ENCODE assay signal across 2 cellular contexts in the genomic region with DNA sequence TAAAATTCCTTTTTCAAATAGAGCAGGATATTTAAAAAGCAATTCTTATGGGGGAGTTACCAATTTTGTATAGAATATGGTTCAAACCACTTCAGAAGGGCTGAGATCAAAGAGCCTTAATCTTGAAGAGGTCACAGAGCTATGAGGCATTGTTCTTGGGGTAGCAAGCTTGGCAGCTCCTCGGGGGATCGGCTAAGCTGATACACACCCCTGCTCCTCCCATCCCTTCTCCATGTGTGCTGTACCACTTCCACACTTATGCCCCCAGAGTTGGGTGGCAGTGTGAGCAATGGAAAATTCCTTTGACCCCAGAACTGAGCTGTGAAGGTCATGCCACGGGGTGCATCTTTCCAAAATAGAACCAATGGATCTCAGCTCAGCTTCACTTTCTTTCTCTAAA.
TF ChIP-seq lines count a peak whose summit lies in the region.

No MANE protein-coding gene starts in this region.

TF ChIP-seq in SK-N-SH treated with all-trans-retinoic acid at 6 μM for 48 hours, 23 proteins besides CTCF, POLR2A, EP300 and RAD21:
- TF ChIP-seq ZNF8 (CRISPR knock-in tag; IDR thresholded peaks at IDR 0.05) = no peak
- no peak for TF ChIP-seq SNAI2 (CRISPR knock-in tag; IDR thresholded peaks at IDR 0.05)
- no peak for TF ChIP-seq ESRRG (CRISPR knock-in tag; IDR thresholded peaks at IDR 0.05)
- no peak for TF ChIP-seq GLIS3 (CRISPR knock-in tag; IDR thresholded peaks at IDR 0.05)
- TF ChIP-seq CSDC2 (CRISPR knock-in tag; IDR thresholded peaks at IDR 0.05) = no peak
- TF ChIP-seq, protein P1, sequence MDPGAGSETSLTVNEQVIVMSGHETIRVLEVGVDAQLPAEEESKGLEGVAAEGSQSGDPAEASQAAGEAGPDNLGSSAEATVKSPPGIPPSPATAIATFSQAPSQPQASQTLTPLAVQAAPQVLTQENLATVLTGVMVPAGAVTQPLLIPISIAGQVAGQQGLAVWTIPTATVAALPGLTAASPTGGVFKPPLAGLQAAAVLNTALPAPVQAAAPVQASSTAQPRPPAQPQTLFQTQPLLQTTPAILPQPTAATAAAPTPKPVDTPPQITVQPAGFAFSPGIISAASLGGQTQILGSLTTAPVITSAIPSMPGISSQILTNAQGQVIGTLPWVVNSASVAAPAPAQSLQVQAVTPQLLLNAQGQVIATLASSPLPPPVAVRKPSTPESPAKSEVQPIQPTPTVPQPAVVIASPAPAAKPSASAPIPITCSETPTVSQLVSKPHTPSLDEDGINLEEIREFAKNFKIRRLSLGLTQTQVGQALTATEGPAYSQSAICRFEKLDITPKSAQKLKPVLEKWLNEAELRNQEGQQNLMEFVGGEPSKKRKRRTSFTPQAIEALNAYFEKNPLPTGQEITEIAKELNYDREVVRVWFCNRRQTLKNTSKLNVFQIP (CRISPR knock-in tag; IDR thresholded peaks at IDR 0.05; ENCODE audit: borderline replicate concordance, low read depth) = no peak

TF ChIP-seq in HepG2, 621 proteins besides CTCF, POLR2A, EP300 and RAD21:
- TF ChIP-seq JUND (CRISPR knock-in tag; IDR thresholded peaks at IDR 0.05) (no peak), ZNF34 (CRISPR knock-in tag; IDR thresholded peaks at IDR 0.05; ENCODE audit: borderline replicate concordance) (no peak), GTF3A (CRISPR knock-in tag; conservative IDR thresholded peaks at IDR 0.05) (no peak), ZNF768 (CRISPR knock-in tag; IDR thresholded peaks at IDR 0.05) (no peak), HNF4G (IDR thresholded peaks at IDR 0.05; ENCODE audit: borderline replicate concordance, low read depth, low read length) (no peak), HNF4G (CRISPR knock-in tag; IDR thresholded peaks at IDR 0.05; ENCODE audit: borderline replicate concordance, low read depth) (no peak), RCOR2 (CRISPR knock-in tag; IDR thresholded peaks at IDR 0.05) (no peak), SMARCE1 (IDR thresholded peaks at IDR 0.05; ENCODE audit: borderline replicate concordance) (no peak), ZNF124 (CRISPR knock-in tag; IDR thresholded peaks at IDR 0.05) (no peak), LCORL (IDR thresholded peaks at IDR 0.05) (no peak), LCORL (CRISPR knock-in tag; IDR thresholded peaks at IDR 0.05) (no peak), JUNB (CRISPR knock-in tag; IDR thresholded peaks at IDR 0.05; ENCODE audit: borderline replicate concordance) (no peak), CENPX (CRISPR knock-in tag; IDR thresholded peaks at IDR 0.05) (no peak), ZSCAN12 (CRISPR knock-in tag; IDR thresholded peaks at IDR 0.05) (no peak), ZNF879 (CRISPR knock-in tag; IDR thresholded peaks at IDR 0.05) (no peak), NR2C2 (CRISPR knock-in tag; IDR thresholded peaks at IDR 0.05; ENCODE audit: borderline replicate concordance) (no peak), DNMT3B (CRISPR knock-in tag; conservative IDR thresholded peaks at IDR 0.05) (no peak)
- TF ChIP-seq, protein P2, sequence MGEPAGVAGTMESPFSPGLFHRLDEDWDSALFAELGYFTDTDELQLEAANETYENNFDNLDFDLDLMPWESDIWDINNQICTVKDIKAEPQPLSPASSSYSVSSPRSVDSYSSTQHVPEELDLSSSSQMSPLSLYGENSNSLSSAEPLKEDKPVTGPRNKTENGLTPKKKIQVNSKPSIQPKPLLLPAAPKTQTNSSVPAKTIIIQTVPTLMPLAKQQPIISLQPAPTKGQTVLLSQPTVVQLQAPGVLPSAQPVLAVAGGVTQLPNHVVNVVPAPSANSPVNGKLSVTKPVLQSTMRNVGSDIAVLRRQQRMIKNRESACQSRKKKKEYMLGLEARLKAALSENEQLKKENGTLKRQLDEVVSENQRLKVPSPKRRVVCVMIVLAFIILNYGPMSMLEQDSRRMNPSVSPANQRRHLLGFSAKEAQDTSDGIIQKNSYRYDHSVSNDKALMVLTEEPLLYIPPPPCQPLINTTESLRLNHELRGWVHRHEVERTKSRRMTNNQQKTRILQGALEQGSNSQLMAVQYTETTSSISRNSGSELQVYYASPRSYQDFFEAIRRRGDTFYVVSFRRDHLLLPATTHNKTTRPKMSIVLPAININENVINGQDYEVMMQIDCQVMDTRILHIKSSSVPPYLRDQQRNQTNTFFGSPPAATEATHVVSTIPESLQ (CRISPR knock-in tag; conservative IDR thresholded peaks at IDR 0.05) = no peak
- TF ChIP-seq, protein P3, sequence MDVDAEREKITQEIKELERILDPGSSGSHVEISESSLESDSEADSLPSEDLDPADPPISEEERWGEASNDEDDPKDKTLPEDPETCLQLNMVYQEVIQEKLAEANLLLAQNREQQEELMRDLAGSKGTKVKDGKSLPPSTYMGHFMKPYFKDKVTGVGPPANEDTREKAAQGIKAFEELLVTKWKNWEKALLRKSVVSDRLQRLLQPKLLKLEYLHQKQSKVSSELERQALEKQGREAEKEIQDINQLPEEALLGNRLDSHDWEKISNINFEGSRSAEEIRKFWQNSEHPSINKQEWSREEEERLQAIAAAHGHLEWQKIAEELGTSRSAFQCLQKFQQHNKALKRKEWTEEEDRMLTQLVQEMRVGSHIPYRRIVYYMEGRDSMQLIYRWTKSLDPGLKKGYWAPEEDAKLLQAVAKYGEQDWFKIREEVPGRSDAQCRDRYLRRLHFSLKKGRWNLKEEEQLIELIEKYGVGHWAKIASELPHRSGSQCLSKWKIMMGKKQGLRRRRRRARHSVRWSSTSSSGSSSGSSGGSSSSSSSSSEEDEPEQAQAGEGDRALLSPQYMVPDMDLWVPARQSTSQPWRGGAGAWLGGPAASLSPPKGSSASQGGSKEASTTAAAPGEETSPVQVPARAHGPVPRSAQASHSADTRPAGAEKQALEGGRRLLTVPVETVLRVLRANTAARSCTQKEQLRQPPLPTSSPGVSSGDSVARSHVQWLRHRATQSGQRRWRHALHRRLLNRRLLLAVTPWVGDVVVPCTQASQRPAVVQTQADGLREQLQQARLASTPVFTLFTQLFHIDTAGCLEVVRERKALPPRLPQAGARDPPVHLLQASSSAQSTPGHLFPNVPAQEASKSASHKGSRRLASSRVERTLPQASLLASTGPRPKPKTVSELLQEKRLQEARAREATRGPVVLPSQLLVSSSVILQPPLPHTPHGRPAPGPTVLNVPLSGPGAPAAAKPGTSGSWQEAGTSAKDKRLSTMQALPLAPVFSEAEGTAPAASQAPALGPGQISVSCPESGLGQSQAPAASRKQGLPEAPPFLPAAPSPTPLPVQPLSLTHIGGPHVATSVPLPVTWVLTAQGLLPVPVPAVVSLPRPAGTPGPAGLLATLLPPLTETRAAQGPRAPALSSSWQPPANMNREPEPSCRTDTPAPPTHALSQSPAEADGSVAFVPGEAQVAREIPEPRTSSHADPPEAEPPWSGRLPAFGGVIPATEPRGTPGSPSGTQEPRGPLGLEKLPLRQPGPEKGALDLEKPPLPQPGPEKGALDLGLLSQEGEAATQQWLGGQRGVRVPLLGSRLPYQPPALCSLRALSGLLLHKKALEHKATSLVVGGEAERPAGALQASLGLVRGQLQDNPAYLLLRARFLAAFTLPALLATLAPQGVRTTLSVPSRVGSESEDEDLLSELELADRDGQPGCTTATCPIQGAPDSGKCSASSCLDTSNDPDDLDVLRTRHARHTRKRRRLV (CRISPR knock-in tag; IDR thresholded peaks at IDR 0.05) = no peak
- TF ChIP-seq, protein P4, sequence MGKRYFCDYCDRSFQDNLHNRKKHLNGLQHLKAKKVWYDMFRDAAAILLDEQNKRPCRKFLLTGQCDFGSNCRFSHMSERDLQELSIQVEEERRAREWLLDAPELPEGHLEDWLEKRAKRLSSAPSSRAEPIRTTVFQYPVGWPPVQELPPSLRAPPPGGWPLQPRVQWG (CRISPR knock-in tag; IDR thresholded peaks at IDR 0.05; ENCODE audit: borderline replicate concordance, low read depth) = no peak
- TF ChIP-seq, protein P5, sequence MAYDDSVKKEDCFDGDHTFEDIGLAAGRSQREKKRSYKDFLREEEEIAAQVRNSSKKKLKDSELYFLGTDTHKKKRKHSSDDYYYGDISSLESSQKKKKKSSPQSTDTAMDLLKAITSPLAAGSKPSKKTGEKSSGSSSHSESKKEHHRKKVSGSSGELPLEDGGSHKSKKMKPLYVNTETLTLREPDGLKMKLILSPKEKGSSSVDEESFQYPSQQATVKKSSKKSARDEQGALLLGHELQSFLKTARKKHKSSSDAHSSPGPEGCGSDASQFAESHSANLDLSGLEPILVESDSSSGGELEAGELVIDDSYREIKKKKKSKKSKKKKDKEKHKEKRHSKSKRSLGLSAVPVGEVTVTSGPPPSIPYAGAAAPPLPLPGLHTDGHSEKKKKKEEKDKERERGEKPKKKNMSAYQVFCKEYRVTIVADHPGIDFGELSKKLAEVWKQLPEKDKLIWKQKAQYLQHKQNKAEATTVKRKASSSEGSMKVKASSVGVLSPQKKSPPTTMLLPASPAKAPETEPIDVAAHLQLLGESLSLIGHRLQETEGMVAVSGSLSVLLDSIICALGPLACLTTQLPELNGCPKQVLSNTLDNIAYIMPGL (CRISPR knock-in tag; IDR thresholded peaks at IDR 0.05; ENCODE audit: borderline replicate concordance in 1 of 2, low read depth in 1 of 2) = no peak
